In genomic region chr14:74019743-74020142, GRCh38 we compare ENCODE assay signal across 1 cellular context.
TF ChIP-seq lines count a peak whose summit lies in the region.

No MANE protein-coding gene starts in this region.

TF ChIP-seq in H1, 55 proteins besides CTCF, POLR2A, EP300 and RAD21:
- TF ChIP-seq ATF2 (IDR thresholded peaks at IDR 0.05; ENCODE audit: low read length) = no peak
- no peak for TF ChIP-seq CHD1 (IDR thresholded peaks at IDR 0.05; ENCODE audit: low read depth, low read length)
- TF ChIP-seq CREB1 (IDR thresholded peaks at IDR 0.05) = no peak
- TF ChIP-seq CBX5 (IDR thresholded peaks at IDR 0.05; ENCODE audit: low read depth, low read length) = no peak
- TF ChIP-seq POU5F1 (IDR thresholded peaks at IDR 0.05; ENCODE audit: low read depth, low read length) = no peak
- TF ChIP-seq SP4 (IDR thresholded peaks at IDR 0.05; ENCODE audit: low read length) = no peak
- TF ChIP-seq MAFK (IDR thresholded peaks at IDR 0.05; ENCODE audit: low read depth, low read length) = no peak
- no peak for TF ChIP-seq HDAC6 (IDR thresholded peaks at IDR 0.05; ENCODE audit: low read depth, low read length)
- no peak for TF ChIP-seq CEBPB (IDR thresholded peaks at IDR 0.05; ENCODE audit: low read depth, low read length)
- TF ChIP-seq ZNF274 (IDR thresholded peaks at IDR 0.05; ENCODE audit: borderline replicate concordance, extremely low read depth, low read length) = no peak
- no peak for TF ChIP-seq SIX5 (IDR thresholded peaks at IDR 0.05; ENCODE audit: low read depth, low read length)
- no peak for TF ChIP-seq EZH2 (IDR thresholded peaks at IDR 0.05; ENCODE audit: low read depth, low read length, severe bottlenecking)
- no peak for TF ChIP-seq CHD2 (IDR thresholded peaks at IDR 0.05; ENCODE audit: low read length)
- TF ChIP-seq NANOG (IDR thresholded peaks at IDR 0.05; ENCODE audit: insufficient read depth, low read depth, low read length, poor library complexity, severe bottlenecking) = no peak
- TF ChIP-seq SIRT6 (IDR thresholded peaks at IDR 0.05; ENCODE audit: low read length) = no peak
- TF ChIP-seq TBP (IDR thresholded peaks at IDR 0.05; ENCODE audit: low read depth, low read length) = no peak
- no peak for TF ChIP-seq TEAD4 (IDR thresholded peaks at IDR 0.05; ENCODE audit: low read depth, low read length)
- no peak for TF ChIP-seq CTBP2 (IDR thresholded peaks at IDR 0.05; ENCODE audit: borderline replicate concordance, insufficient read depth, insufficient read length, low read length)
TF ChIP-seq in H1: peak in this region for 0.
